ENCODE assay signal across 22 cellular contexts in the genomic region with DNA sequence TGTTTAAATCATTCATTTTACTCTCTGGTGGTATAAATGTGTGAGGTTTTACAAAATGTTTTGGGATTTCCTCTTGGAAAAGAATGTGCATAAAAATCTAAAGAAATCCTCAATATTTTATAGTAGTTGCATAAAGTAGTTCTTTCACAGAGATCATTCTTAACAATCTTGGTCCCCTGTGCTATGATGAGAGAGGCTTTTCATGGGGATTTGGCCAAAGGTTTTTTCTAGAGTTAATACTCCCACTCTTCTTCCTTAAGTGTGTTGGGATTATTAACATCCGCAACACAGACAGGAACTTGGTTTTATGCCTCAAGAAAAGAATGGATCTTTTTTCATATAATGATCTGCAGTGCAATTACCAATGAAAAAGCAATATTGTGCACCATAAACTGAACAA.
DNase-seq lines count a peak whose midpoint lies in the region; ATAC-seq, FAIRE-seq and TF ChIP-seq lines count a peak whose summit lies in the region.
"Had no signal": no experiment of that assay in that cellular context is flagged by ENCODE, and none has a peak within 500 bp of the region (broad histone marks: within the 10 kb centered on the region; RNA-seq: fewer than 3 reads in every experiment).

No MANE protein-coding gene starts in this region.

- H3K27ac ChIP-seq in osteoblast (ENCODE audit: low read depth, low read length) = no peak overlapping the region
- H3K27ac ChIP-seq: 22Rv1, BLaER1, C4-2B had no signal

- no peaks in the 10 kb centered on the region for H3K9me3 ChIP-seq in osteoblast (ENCODE audit: low read depth, low read length)
- H3K9me3 ChIP-seq: BLaER1 had no signal

- H3K36me3 ChIP-seq in osteoblast (ENCODE audit: insufficient read depth, low read length) = no peaks in the 10 kb centered on the region
- H3K36me3 ChIP-seq: BLaER1 had no signal

- no peak for ATAC-seq in GM18502 (IDR thresholded peaks at IDR 0.05; ENCODE audit: poor library complexity, unreplicated experiment)
- ATAC-seq in HG02840 (IDR thresholded peaks at IDR 0.05; ENCODE audit: low FRiP score, unreplicated experiment) = no peak
- ATAC-seq: CD8-positive, alpha-beta T cell; GM12878; GM23338 had no signal

- H2AFZ ChIP-seq in osteoblast (ENCODE audit: low read length) = no peak overlapping the region
- H2AFZ ChIP-seq: GM23338 had no signal

- DNase-seq in COLO829 (ENCODE audit: low spot score) (peak; percentile 77), RPMI7951 (ENCODE audit: low read depth) (peak; percentile 11), osteoblast (ENCODE audit: insufficient read length, low spot score, missing footprints) (peak; percentile 10), amygdala (lab: John Stamatoyannopoulos, UW) (no peak), NCI-H1105 (lab: John Stamatoyannopoulos, UW) (no peak)
- DNase-seq: CD4-positive, CD25-positive, alpha-beta regulatory T cell; CD8-positive, alpha-beta T cell; DMS 273 treated with DMSO at 0.1 percent for 48 hours; DMS79; EL; GDM1; H9; HFFc6 had no signal

- no peaks in the 10 kb centered on the region for H3K79me2 ChIP-seq in osteoblast (ENCODE audit: insufficient read depth, low read length)

- H3K27me3 ChIP-seq in osteoblast (ENCODE audit: insufficient read depth, low read length) = no peaks in the 10 kb centered on the region
- H3K27me3 ChIP-seq: BLaER1 had no signal

- FAIRE-seq in islet of Langerhans (lab: Jason Lieb, UNC) = peak; percentile 5
- FAIRE-seq: GM12878, GM18507 had no signal

- H3K4me1 ChIP-seq in osteoblast (ENCODE audit: insufficient read depth, low read length) = no peaks in the 10 kb centered on the region
- H3K4me1 ChIP-seq: BLaER1 had no signal

- H3K4me3 ChIP-seq in osteoblast (ENCODE audit: insufficient read depth, low read length) = no peak overlapping the region
- H3K4me3 ChIP-seq: BLaER1, GM12878, GM23338 had no signal

- TF ChIP-seq CTCF in osteoblast (IDR thresholded peaks at IDR 0.05; ENCODE audit: extremely low read depth, low read depth, low read length) = no peak

- H3K4me2 ChIP-seq in osteoblast (ENCODE audit: insufficient read depth, low read length) = no peak overlapping the region
- H3K4me2 ChIP-seq: BLaER1, GM23338 had no signal

- no peaks in the 10 kb centered on the region for H4K20me1 ChIP-seq in osteoblast (ENCODE audit: insufficient read depth, low read length)
- H4K20me1 ChIP-seq: BLaER1 had no signal

Comparison
In these comparisons a context has a peak if more than half of its experiments do, and no peak if none do; other contexts are left out.
1. DNase-seq: peak in COLO829 (single experiment), RPMI7951 (single experiment) and osteoblast (single experiment); none in amygdala (0 of 56) and NCI-H1105 (single experiment).